ENCODE assay signal across 2 cellular contexts in genomic region chr4:151864068-151864467, GRCh38.
TF ChIP-seq lines count a peak whose summit lies in the region.

No MANE protein-coding gene starts in this region.

TF ChIP-seq in WTC11, 78 proteins besides CTCF, POLR2A, EP300 and RAD21:
- no peak for TF ChIP-seq NFATC4 (CRISPR knock-in tag; IDR thresholded peaks at IDR 0.05)
- no peak for TF ChIP-seq IRF2 (CRISPR knock-in tag; IDR thresholded peaks at IDR 0.05; ENCODE audit: borderline replicate concordance, low read depth)
- TF ChIP-seq IRF1 (CRISPR knock-in tag; IDR thresholded peaks at IDR 0.05): no peak
- TF ChIP-seq CREM (CRISPR knock-in tag; IDR thresholded peaks at IDR 0.05): no peak
- no peak for TF ChIP-seq E2F1 (CRISPR knock-in tag; IDR thresholded peaks at IDR 0.05)
- TF ChIP-seq ZNF317 (CRISPR knock-in tag; IDR thresholded peaks at IDR 0.05; ENCODE audit: borderline replicate concordance, low read depth): no peak
- no peak for TF ChIP-seq EMX1 (CRISPR knock-in tag; IDR thresholded peaks at IDR 0.05)
- no peak for TF ChIP-seq PREB (CRISPR knock-in tag; IDR thresholded peaks at IDR 0.05; ENCODE audit: borderline replicate concordance)

TF ChIP-seq in H1, 55 proteins besides CTCF, POLR2A, EP300 and RAD21:
- TF ChIP-seq RFX5 (IDR thresholded peaks at IDR 0.05; ENCODE audit: borderline replicate concordance, low read depth, low read length) (no peak), JUN (IDR thresholded peaks at IDR 0.05; ENCODE audit: low read depth, low read length) (no peak), E2F6 (IDR thresholded peaks at IDR 0.05) (no peak), ATF2 (IDR thresholded peaks at IDR 0.05; ENCODE audit: low read length) (no peak), CHD2 (IDR thresholded peaks at IDR 0.05; ENCODE audit: low read length) (no peak), YY1 (IDR thresholded peaks at IDR 0.05; ENCODE audit: low read depth, low read length) (no peak), HDAC2 (IDR thresholded peaks at IDR 0.05; ENCODE audit: borderline replicate concordance in 1 of 2, low read depth in 2 of 2, low read length in 2 of 2) (no peak), NRF1 (IDR thresholded peaks at IDR 0.05; ENCODE audit: low read depth, low read length) (no peak), PHF8 (conservative IDR thresholded peaks at IDR 0.05; ENCODE audit: low read depth, low read length) (no peak), GABPA (IDR thresholded peaks at IDR 0.05; ENCODE audit: borderline replicate concordance, insufficient read depth, low read length) (no peak), USF2 (IDR thresholded peaks at IDR 0.05; ENCODE audit: low read length) (no peak), EGR1 (IDR thresholded peaks at IDR 0.05; ENCODE audit: borderline replicate concordance, low read depth, low read length) (no peak)
